ENCODE assay signal across 26 cellular contexts in genomic region chr18:38022247-38022646, GRCh38.
"Had no signal": no experiment of that assay in that cellular context is flagged by ENCODE, and none has a peak within 500 bp of the region (broad histone marks: within the 10 kb centered on the region; RNA-seq: fewer than 3 reads in every experiment).

No MANE protein-coding gene starts in this region.

- H3K27ac ChIP-seq: colonic mucosa, coronary artery, dorsolateral prefrontal cortex, epithelial cell of prostate, esophagus muscularis mucosa, esophagus squamous epithelium, foreskin keratinocyte, gastrocnemius medialis, gastroesophageal sphincter, heart left ventricle, heart right ventricle had no signal

- H3K4me1 ChIP-seq: colonic mucosa, esophagus muscularis mucosa, esophagus squamous epithelium, gastrocnemius medialis, gastroesophageal sphincter, heart left ventricle, heart right ventricle had no signal

- ATAC-seq: effector memory CD8-positive, alpha-beta T cell; esophagus mucosa; foreskin keratinocyte; gastrocnemius medialis; gastroesophageal sphincter; heart left ventricle; heart right ventricle had no signal

- H3K9me3 ChIP-seq: colonic mucosa, esophagus muscularis mucosa, esophagus squamous epithelium, gastrocnemius medialis, gastroesophageal sphincter, heart left ventricle, heart right ventricle had no signal

- H3K4me3 ChIP-seq: colonic mucosa, coronary artery, dorsolateral prefrontal cortex, esophagus muscularis mucosa, esophagus squamous epithelium, gastrocnemius medialis, gastroesophageal sphincter, heart left ventricle, heart right ventricle had no signal

- FAIRE-seq: colon, endothelial cell of umbilical vein had no signal

- H3K36me3 ChIP-seq: colonic mucosa, esophagus muscularis mucosa, esophagus squamous epithelium, gastrocnemius medialis, gastroesophageal sphincter, heart left ventricle, heart right ventricle had no signal

- DNase-seq: colonic mucosa; cortex of kidney; dermis blood vessel endothelial cell; dorsolateral prefrontal cortex; effector CD4-positive, alpha-beta T cell; effector CD8-positive, alpha-beta T cell; effector memory CD4-positive, alpha-beta T cell; effector memory CD8-positive, alpha-beta T cell; endodermal cell; erythroblast; esophagus squamous epithelium; foreskin fibroblast; foreskin keratinocyte; foreskin melanocyte; gastrocnemius medialis; glutamatergic neuron; head of caudate nucleus; heart left ventricle; heart right ventricle had no signal

- H3K27me3 ChIP-seq: colonic mucosa, esophagus muscularis mucosa, esophagus squamous epithelium, foreskin keratinocyte, gastrocnemius medialis, gastroesophageal sphincter, heart right ventricle had no signal
